8 cellular contexts compared by ENCODE assay signal in the genomic region with DNA sequence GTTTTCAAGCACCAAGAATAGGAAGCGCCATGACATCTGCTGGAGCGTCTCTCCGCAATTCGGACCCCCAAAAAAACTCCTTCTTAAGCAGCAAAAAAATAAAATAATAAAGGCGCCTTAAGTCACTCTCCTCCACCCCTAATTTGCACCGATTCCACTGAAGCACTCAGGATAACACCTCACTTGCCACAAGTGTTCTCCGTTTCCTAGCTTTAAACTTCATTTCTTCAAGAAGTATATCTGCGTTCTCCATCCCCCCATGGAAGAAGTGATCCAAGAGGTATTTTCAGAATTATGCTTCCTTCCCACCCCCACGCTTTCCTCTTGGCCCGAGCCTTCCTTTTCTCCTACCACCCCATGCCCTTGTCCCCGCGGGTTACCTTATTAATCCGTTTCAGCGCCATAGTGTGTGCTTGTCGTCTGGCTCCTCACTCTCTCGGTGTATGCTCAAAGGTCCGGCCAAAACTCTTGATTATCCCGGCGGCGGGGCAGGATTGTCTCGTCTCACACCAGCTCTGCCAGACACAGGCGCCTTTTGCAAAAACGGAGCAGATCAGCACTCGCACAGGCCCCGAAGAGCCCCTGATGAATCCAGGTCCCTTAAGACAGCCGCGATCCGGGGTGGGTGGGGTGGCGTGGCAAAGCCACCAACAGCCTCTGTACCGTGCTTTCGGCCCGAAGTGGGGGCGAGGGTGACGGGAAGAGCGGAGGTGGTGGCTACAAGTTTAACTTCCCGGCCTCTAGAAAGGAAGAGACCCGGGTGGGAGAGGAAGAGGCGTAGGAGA. TPM values are rescaled to one million over a fixed set of nuclear protein-coding genes. Genes with fewer than 3 reads are reported as not detected.
A peak's percentile ranks its signal among the peaks of the same experiment; 100 is the strongest.
DNase-seq lines count a peak whose midpoint lies in the region; ATAC-seq and TF ChIP-seq lines count a peak whose summit lies in the region.

No MANE protein-coding gene starts in this region.

- H3K27ac ChIP-seq in MM.1S (ENCODE audit: low read length) = peak overlapping the region; percentile 100
- H3K27ac ChIP-seq in esophagus squamous epithelium = peak overlapping the region; percentile 99 to 100 (median 100)
- peak overlapping the region; percentile 94 to 100 (median 100) for H3K27ac ChIP-seq in gastrocnemius medialis

- H2AFZ ChIP-seq in MM.1S (ENCODE audit: low read length) = no peak overlapping the region

- peak overlapping the region; percentile 87 for H3K4me2 ChIP-seq in MM.1S (ENCODE audit: low read depth, low read length)

- peak overlapping the region; percentile 100 for H3K9ac ChIP-seq in MM.1S (ENCODE audit: low read length)

- TF ChIP-seq CTCF in GM12864 (IDR thresholded peaks at IDR 0.05; ENCODE audit: low read depth, low read length, missing control alignments) (no peak), MM.1S (IDR thresholded peaks at IDR 0.05; ENCODE audit: low read length) (no peak), esophagus squamous epithelium (IDR thresholded peaks at IDR 0.05) (no peak), gastrocnemius medialis (IDR thresholded peaks at IDR 0.05 in 4 of 5, conservative IDR thresholded peaks at IDR 0.05 in 1 of 5) (no peak)

- H3K4me1 ChIP-seq in MM.1S (ENCODE audit: low read length) (peaks cover 30% of the 10 kb centered on the region; the same call in 1 of the 2 replicates), esophagus squamous epithelium (peaks cover 10 to 51% (median 35%) of the 10 kb centered on the region in 3 donors), gastrocnemius medialis (peaks cover 39 to 48% of the 10 kb centered on the region in 2 donors)

- H3K79me2 ChIP-seq in MM.1S (ENCODE audit: low read length) = peaks cover 65% of the 10 kb centered on the region

- peaks cover 33% of the 10 kb centered on the region for H3F3A ChIP-seq in MM.1S (ENCODE audit: insufficient read depth, low read length)

- H3K4me3 ChIP-seq in GM12864 (ENCODE audit: low read depth, low read length) (peak overlapping the region; percentile 93), MM.1S (ENCODE audit: low read length) (peak overlapping the region; percentile 84), esophagus squamous epithelium (peak overlapping the region; percentile 78 to 99 (median 94)), gastrocnemius medialis (peak overlapping the region; percentile 68 to 100 (median 94))

- H3K27me3 ChIP-seq in MM.1S (replicated peaks; ENCODE audit: insufficient read depth, low read length) (no peaks in the 10 kb centered on the region), esophagus squamous epithelium (no peaks in the 10 kb centered on the region), gastrocnemius medialis (no peaks in the 10 kb centered on the region)

- H4K20me1 ChIP-seq in MM.1S (ENCODE audit: insufficient read depth, low read length) = peaks cover 42% of the 10 kb centered on the region

- H3K36me3 ChIP-seq in MM.1S (replicated peaks; ENCODE audit: insufficient read depth, low read length) = 0 out of 2 replicates have a peak, but pooled peaks cover 8% of the 10 kb centered on the region
- H3K36me3 ChIP-seq in esophagus squamous epithelium = no peaks in the 10 kb centered on the region
- peaks cover 0 to 4% of the 10 kb centered on the region in 2 donors for H3K36me3 ChIP-seq in gastrocnemius medialis

- DNase-seq in GM12864 (ENCODE audit: low read depth) (no peak), MM.1S (no peak), esophagus squamous epithelium (lab: John Stamatoyannopoulos, UW) (no peak), gastrocnemius medialis (no peak), Ammon's horn (ENCODE audit: low spot score) (no peak)

- TF ChIP-seq POLR2A in esophagus squamous epithelium (IDR thresholded peaks at IDR 0.05) = no peak
- TF ChIP-seq POLR2A in gastrocnemius medialis (IDR thresholded peaks at IDR 0.05) = peak in 1 of 2 donors; percentile 51

- no peaks in the 10 kb centered on the region for H3K9me2 ChIP-seq in MM.1S (replicated peaks; ENCODE audit: insufficient read depth, low read length)

- in situ Hi-C loops in gastrocnemius medialis (cut with MboI; ENCODE audit: low sequenced_read_pairs in 4 of 4) = no loop called here

- ATAC-seq in gastrocnemius medialis (no peak), GM19023 (IDR thresholded peaks at IDR 0.05; ENCODE audit: unreplicated experiment) (no peak), HG03520 (IDR thresholded peaks at IDR 0.05; ENCODE audit: unreplicated experiment) (no peak), HG03460 (IDR thresholded peaks at IDR 0.05; ENCODE audit: unreplicated experiment) (no peak)

- intact Hi-C loops in esophagus squamous epithelium (cut with DNase I) (loop anchor here (5.0 kb wide), 3 partner anchors 41 to 324 kb away; a partner anchor contains a TSS), gastrocnemius medialis (cut with DNase I; ENCODE audit: low total_unique reads) (loop anchor here (5.0 to 10.0 kb wide), 5 partner anchors 251 to 1481 kb away; a partner anchor contains a TSS)

- H3K9me3 ChIP-seq in MM.1S (replicated peaks; ENCODE audit: insufficient read depth, low read length) (no peaks in the 10 kb centered on the region), esophagus squamous epithelium (no peaks in the 10 kb centered on the region), gastrocnemius medialis (no peaks in the 10 kb centered on the region)

- 1% methylated on average over 18 to 27 of the region's 38 CpGs for WGBS in esophagus squamous epithelium, 2 donors

RNA-seq across cellular contexts. Expression of a gene that starts 1.1 kb away (rescaled TPM):
- total RNA-seq in esophagus squamous epithelium (100 to 1,000 TPM; 278 to 377 (median 304) TPM), gastrocnemius medialis (100 to 1,000 TPM; 350 to 562 (median 392) TPM)

RNA-seq across cellular contexts. Expression of a gene that starts 42.5 kb away (rescaled TPM):
- total RNA-seq in esophagus squamous epithelium (10 to 100 TPM in 2 of 4 donors, 1 to 10 TPM in 2; 5.6 to 22.4 (median 11.0) TPM), gastrocnemius medialis (1 to 10 TPM; 3.8 to 8.9 (median 5.3) TPM)
